9 cellular contexts compared by ENCODE assay signal in the genomic region with DNA sequence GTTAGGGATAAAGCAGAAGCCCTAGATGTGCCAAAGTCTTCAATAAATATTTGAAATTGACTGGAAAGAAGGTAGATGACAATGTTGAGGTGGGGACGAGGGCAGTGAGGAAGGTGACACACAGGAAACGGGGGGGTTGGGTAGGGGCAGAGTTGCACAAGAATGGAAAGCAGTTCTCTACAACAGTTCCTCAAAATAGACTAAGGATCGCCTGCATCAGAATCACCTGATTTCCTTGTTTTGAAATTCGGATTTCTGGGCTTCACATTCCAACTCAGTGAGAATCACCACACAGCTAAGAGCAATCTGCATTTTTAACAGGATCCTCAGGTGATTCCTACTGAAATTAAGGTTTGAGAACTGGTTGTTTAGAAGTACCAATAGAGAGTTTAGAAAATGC.
DNase-seq lines count a peak whose midpoint lies in the region; ATAC-seq lines count a peak whose summit lies in the region.
"Had no signal": no experiment of that assay in that cellular context is flagged by ENCODE, and none has a peak within 500 bp of the region (broad histone marks: within the 10 kb centered on the region; RNA-seq: fewer than 3 reads in every experiment).

No MANE protein-coding gene starts in this region.

- peaks cover 26% of the 10 kb centered on the region for H3K4me1 ChIP-seq in iPS-18a (ENCODE audit: control insufficient read depth, low read depth, low read length)
- H3K4me1 ChIP-seq: body of pancreas had no signal

- H3K4me3 ChIP-seq in iPS-18a (ENCODE audit: low read length), result peak overlapping the region; percentile 31
- H3K4me3 ChIP-seq: body of pancreas had no signal

- peaks cover 18 to 36% of the 10 kb centered on the region in 2 donors for H3K4me1 Mint-ChIP-seq in stimulated activated naive B cell treated with anti-CD40 and anti-IgM and Interleukin-4, amounts not matched to agents 10 μg/mL and 1 μg/mL and 100 μg/mL, for 72 hours

- peak overlapping the region; percentile 75 for H3K27ac Mint-ChIP-seq in stimulated activated naive B cell treated with anti-CD40 and anti-IgM and Interleukin-4, amounts not matched to agents 10 μg/mL and 1 μg/mL and 100 μg/mL, for 72 hours

- H3K27me3 Mint-ChIP-seq in stimulated activated naive B cell treated with anti-CD40 and anti-IgM and Interleukin-4, amounts not matched to agents 10 μg/mL and 1 μg/mL and 100 μg/mL, for 72 hours, result no peaks in the 10 kb centered on the region

- DNase-seq in EH (ENCODE audit: low read depth), result peak; percentile 35
- DNase-seq in HS-5 (ENCODE audit: low read depth), result peak; percentile 15
- peak; percentile 15 for DNase-seq in activated T-cell treated with anti-CD3 and anti-CD28 coated beads for 48 hours (ENCODE audit: low read depth)
- DNase-seq in stimulated activated naive B cell treated with anti-CD40 and anti-IgM and Interleukin-4, amounts not matched to agents 10 μg/mL and 1 μg/mL and 100 μg/mL, for 72 hours, result no peak
- no peak for DNase-seq in NCI-H1092 treated with DMSO at 0.1 percent for 48 hours (lab: John Stamatoyannopoulos, UW)
- DNase-seq in HuH-7.5 (ENCODE audit: low spot score), result no peak
- no peak for DNase-seq in DMS53 treated with DMSO at 0.1 percent for 48 hours (lab: John Stamatoyannopoulos, UW; ENCODE audit: unreplicated experiment)

- peaks cover 14% of the 10 kb centered on the region in 2 donors for H3K9me3 Mint-ChIP-seq in stimulated activated naive B cell treated with anti-CD40 and anti-IgM and Interleukin-4, amounts not matched to agents 10 μg/mL and 1 μg/mL and 100 μg/mL, for 72 hours

- no peaks in the 10 kb centered on the region for H3K9me3 ChIP-seq in iPS-18a (ENCODE audit: control insufficient read depth, low read depth, low read length)

- H3K36me3 ChIP-seq in iPS-18a (ENCODE audit: control insufficient read depth, low read depth, low read length), result no peaks in the 10 kb centered on the region

- ATAC-seq in stimulated activated naive B cell treated with anti-CD40 and anti-IgM and Interleukin-4, amounts not matched to agents 10 μg/mL and 1 μg/mL and 100 μg/mL, for 72 hours (replicated peaks), result peak; percentile 81 to 88
- ATAC-seq: body of pancreas had no signal

- H3K4me3 Mint-ChIP-seq in stimulated activated naive B cell treated with anti-CD40 and anti-IgM and Interleukin-4, amounts not matched to agents 10 μg/mL and 1 μg/mL and 100 μg/mL, for 72 hours, result peak overlapping the region; percentile 59 to 63

- peak overlapping the region; percentile 85 for H3K27ac ChIP-seq in iPS-18a (ENCODE audit: low read length)
- H3K27ac ChIP-seq: body of pancreas had no signal

- no peaks in the 10 kb centered on the region for H3K27me3 ChIP-seq in iPS-18a (ENCODE audit: control insufficient read depth, insufficient read depth, low read length)
- H3K27me3 ChIP-seq: body of pancreas had no signal

- H3K9ac ChIP-seq in iPS-18a (ENCODE audit: low read length), result peak overlapping the region; percentile 43

- H3K36me3 Mint-ChIP-seq in stimulated activated naive B cell treated with anti-CD40 and anti-IgM and Interleukin-4, amounts not matched to agents 10 μg/mL and 1 μg/mL and 100 μg/mL, for 72 hours, result peaks cover 18 to 31% of the 10 kb centered on the region in 2 donors

Comparison
In these comparisons a context has a peak if more than half of its experiments do, and no peak if none do; other contexts are left out.
1. DNase-seq: peak in EH (single experiment), HS-5 (single experiment) and activated T-cell treated with anti-CD3 and anti-CD28 coated beads for 48 hours (single experiment); none in stimulated activated naive B cell treated with anti-CD40 and anti-IgM and Interleukin-4, amounts not matched to agents 10 μg/mL and 1 μg/mL and 100 μg/mL, for 72 hours (single experiment), NCI-H1092 treated with DMSO at 0.1 percent for 48 hours (single experiment), HuH-7.5 (single experiment) and DMS53 treated with DMSO at 0.1 percent for 48 hours (single experiment).